In the genomic region with DNA sequence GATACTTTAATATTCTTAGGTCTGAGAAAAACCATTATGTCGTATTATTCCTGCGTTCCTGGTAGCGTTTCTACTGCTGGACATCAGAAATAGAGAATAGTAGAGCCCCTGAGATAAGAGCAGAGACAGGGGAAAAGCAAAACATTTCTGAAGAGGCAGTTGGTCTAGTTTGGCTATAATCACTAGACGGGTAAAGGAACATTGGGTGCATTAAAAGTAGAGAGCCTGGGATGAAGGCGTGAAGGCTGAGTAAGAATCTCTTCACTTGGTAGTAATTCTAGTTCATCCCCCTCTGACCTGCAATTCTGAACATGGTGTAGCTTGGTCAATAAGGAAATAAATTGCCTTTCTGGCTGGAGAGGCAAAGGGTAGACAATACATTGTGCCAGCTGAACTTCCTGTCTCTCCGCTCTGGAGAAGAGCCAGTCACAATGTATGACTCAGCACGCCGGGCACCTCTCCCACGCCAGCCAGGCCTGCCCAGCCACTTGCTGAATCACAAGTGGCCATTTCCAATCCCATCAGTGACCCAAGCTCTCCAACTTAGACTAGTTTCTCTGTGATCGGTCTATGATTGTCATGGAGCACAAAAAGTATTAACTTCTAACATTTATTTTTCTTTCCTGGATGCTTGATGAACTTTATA, we compare ENCODE assay signal across 1 cellular context.
TF ChIP-seq lines count a peak whose summit lies in the region.

No MANE protein-coding gene starts in this region.

TF ChIP-seq in HCT116, 20 proteins besides CTCF, POLR2A, EP300 and RAD21 (continued from another document):
- TF ChIP-seq, protein P1, sequence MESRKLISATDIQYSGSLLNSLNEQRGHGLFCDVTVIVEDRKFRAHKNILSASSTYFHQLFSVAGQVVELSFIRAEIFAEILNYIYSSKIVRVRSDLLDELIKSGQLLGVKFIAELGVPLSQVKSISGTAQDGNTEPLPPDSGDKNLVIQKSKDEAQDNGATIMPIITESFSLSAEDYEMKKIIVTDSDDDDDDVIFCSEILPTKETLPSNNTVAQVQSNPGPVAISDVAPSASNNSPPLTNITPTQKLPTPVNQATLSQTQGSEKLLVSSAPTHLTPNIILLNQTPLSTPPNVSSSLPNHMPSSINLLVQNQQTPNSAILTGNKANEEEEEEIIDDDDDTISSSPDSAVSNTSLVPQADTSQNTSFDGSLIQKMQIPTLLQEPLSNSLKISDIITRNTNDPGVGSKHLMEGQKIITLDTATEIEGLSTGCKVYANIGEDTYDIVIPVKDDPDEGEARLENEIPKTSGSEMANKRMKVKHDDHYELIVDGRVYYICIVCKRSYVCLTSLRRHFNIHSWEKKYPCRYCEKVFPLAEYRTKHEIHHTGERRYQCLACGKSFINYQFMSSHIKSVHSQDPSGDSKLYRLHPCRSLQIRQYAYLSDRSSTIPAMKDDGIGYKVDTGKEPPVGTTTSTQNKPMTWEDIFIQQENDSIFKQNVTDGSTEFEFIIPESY (IDR thresholded peaks at IDR 0.05; ENCODE audit: extremely low read depth, insufficient replicate concordance, low read length): no peak
- TF ChIP-seq MAX (IDR thresholded peaks at IDR 0.05) (peak; percentile 48; the same call in 1 of the 2 replicates), SIN3A (IDR thresholded peaks at IDR 0.05; ENCODE audit: low read depth) (no peak)
TF ChIP-seq in HCT116: peak in this region for 10.
